9 cellular contexts compared by ENCODE assay signal in the genomic region with DNA sequence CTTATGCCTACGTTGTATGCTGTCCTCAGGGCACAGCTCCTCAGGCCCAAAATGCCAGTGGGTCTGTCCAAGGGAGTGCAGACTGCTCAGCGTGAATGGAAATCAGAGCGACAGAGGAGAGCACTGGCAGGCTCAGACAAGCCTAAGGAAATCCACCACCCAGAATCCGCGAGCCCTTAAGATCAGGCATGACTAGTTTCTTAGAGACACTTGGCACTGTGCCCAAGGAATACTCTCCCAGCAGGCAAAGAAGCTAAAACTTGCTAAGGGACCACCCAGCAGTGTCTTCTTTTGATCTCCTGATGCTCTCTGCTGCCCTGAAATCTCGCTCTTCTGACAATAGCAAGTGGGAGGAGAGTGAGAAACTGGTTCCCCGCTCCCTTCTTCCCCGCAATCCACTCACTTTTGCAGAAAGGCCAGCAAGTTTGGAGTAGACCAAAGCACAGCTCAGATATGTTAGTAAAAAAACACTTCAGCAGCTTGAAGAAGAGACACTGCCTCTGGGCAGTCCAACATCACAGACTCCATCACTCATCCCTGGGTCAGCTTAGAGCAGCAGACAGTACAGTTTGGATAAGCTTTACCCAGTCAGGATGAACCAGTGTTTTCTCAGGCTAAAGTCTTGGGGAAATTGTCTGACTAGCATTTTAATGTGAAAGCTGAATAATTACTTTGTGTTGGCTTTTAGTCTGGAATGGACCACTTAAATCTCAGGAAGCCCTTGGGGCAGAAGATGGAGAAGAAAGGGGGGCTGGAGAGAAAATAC. TPM values are rescaled to one million over a fixed set of nuclear protein-coding genes. Genes with fewer than 3 reads are reported as not detected.
DNase-seq lines count a peak whose midpoint lies in the region; ATAC-seq and TF ChIP-seq lines count a peak whose summit lies in the region.
"Had no signal": no experiment of that assay in that cellular context is flagged by ENCODE, and none has a peak within 500 bp of the region (broad histone marks: within the 10 kb centered on the region; RNA-seq: fewer than 3 reads in every experiment).

No MANE protein-coding gene starts in this region.

- no peak for TF ChIP-seq CTCF in coronary artery (IDR thresholded peaks at IDR 0.05)

- intact Hi-C loops in posterior cingulate gyrus (cut with DNase I), result no loop called here

- peaks cover 14 to 19% (median 16%) of the 10 kb centered on the region in 3 donors for H3K4me1 Mint-ChIP-seq in naive B cell

- peak overlapping the region in 1 of 8 donors; percentile 57 for H3K4me3 Mint-ChIP-seq in naive B cell

- peaks cover 7 to 18% of the 10 kb centered on the region in 2 donors for H3K36me3 Mint-ChIP-seq in naive B cell

- no peak overlapping the region for H3K4me3 ChIP-seq in coronary artery
- H3K4me3 ChIP-seq: ovary had no signal

- H3K27me3 Mint-ChIP-seq in naive B cell, result no peaks in the 10 kb centered on the region

- H3K27ac Mint-ChIP-seq in naive B cell, result peak overlapping the region in 4 of 6 donors; percentile 68 to 97 (median 94)

- ATAC-seq in naive B cell (ENCODE audit: low read depth in 2 of 2), result no peak

- H3K27ac ChIP-seq in coronary artery, result peak overlapping the region; percentile 9 to 74
- H3K27ac ChIP-seq: ovary had no signal

- peaks cover 0 to 3% (median 0%) of the 10 kb centered on the region in 7 donors for H3K9me3 Mint-ChIP-seq in naive B cell

- DNase-seq in AG08395 (ENCODE audit: low spot score), result peak; percentile 47
- DNase-seq in NCI-H2171 treated with DMSO at 0.1 percent for 48 hours (lab: John Stamatoyannopoulos, UW), result peak; percentile 88
- no peak for DNase-seq in coronary artery (ENCODE audit: low spot score)
- DNase-seq in naive B cell, result no peak
- no peak for DNase-seq in posterior cingulate gyrus
- no peak for DNase-seq in Kasumi-1 (lab: John Stamatoyannopoulos, UW)
- no peak for DNase-seq in NCI-H146 (lab: John Stamatoyannopoulos, UW)
- DNase-seq in activated naive CD4-positive, alpha-beta T cell (lab: John Stamatoyannopoulos, UW), result no peak

RNA-seq across cellular contexts. Expression of gene TRAF3IP2, which starts 32.4 kb away (rescaled TPM):
- polyA plus RNA-seq in naive B cell (ENCODE audit: low read depth in 6 of 6), result 10 to 100 TPM; 11.2 to 23.5 (median 19.0) TPM

Comparison
In these comparisons a context has a peak if more than half of its experiments do, and no peak if none do; other contexts are left out.
1. DNase-seq: peak in AG08395 (single experiment) and NCI-H2171 treated with DMSO at 0.1 percent for 48 hours (single experiment); none in coronary artery (single experiment), naive B cell (single experiment), posterior cingulate gyrus (0 of 10), Kasumi-1 (0 of 2), NCI-H146 (single experiment) and activated naive CD4-positive, alpha-beta T cell (0 of 4).